5 cellular contexts compared by ENCODE assay signal in genomic region chr18:79345366-79345765, GRCh38. TPM values are rescaled to one million over a fixed set of nuclear protein-coding genes. Genes with fewer than 3 reads are reported as not detected.
"Had no signal": no experiment of that assay in that cellular context is flagged by ENCODE, and none has a peak within 500 bp of the region (broad histone marks: within the 10 kb centered on the region; RNA-seq: fewer than 3 reads in every experiment).

No MANE protein-coding gene starts in this region.

- H3K9me3 Mint-ChIP-seq: H9 had no signal

- H3K27ac Mint-ChIP-seq: H9 had no signal

- DNase-seq: GM23248, H9, HCEC 1CT, IMR-90 had no signal

- H3K27ac ChIP-seq: GM23248 had no signal

- H2AFZ ChIP-seq: GM23248 had no signal

- H3K9ac ChIP-seq: GM23248 had no signal

- H3K4me3 ChIP-seq: GM23248 had no signal

- H3K4me3 Mint-ChIP-seq: H9 had no signal

- H3K4me1 Mint-ChIP-seq: H9 had no signal

RNA-seq across cellular contexts. Expression of gene NFATC1, which starts 50.4 kb away (rescaled TPM):
- total RNA-seq: HT-29 had no signal
